ENCODE assay signal across 1 cellular context in the genomic region with DNA sequence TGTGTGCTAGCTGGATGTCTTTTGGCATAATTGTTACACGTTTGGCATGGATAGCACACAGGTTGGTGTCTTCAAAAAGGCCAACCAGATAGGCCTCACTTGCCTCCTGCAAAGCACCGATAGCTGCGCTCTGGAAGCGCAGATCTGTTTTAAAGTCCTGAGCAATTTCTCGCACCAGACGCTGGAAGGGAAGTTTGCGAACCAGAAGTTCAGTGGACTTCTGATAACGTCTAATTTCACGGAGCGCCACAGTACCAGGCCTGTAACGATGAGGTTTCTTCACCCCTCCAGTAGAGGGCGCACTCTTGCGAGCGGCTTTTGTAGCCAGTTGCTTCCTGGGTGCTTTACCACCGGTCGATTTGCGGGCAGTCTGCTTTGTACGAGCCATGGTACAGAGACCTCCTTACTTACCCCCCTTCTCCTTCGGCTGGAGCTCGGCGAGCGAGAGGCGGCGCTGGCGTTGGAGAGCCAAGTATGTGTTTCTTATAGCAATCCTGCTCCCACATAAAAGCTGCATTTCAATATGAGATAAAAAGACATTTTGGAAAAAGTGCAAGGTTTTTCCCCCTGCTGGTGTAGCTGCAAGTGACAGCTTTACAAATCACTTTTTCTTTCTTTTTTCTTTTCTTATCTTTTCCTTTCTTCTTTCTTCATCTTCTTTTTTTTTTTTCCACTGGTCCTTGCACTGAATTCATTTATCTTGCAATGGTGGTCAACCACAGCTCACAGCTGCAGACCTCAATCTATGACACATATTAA.
TF ChIP-seq lines count a peak whose summit lies in the region.

No MANE protein-coding gene starts in this region.

TF ChIP-seq in HepG2, 621 proteins besides CTCF, POLR2A, EP300 and RAD21:
- TF ChIP-seq, protein P1, sequence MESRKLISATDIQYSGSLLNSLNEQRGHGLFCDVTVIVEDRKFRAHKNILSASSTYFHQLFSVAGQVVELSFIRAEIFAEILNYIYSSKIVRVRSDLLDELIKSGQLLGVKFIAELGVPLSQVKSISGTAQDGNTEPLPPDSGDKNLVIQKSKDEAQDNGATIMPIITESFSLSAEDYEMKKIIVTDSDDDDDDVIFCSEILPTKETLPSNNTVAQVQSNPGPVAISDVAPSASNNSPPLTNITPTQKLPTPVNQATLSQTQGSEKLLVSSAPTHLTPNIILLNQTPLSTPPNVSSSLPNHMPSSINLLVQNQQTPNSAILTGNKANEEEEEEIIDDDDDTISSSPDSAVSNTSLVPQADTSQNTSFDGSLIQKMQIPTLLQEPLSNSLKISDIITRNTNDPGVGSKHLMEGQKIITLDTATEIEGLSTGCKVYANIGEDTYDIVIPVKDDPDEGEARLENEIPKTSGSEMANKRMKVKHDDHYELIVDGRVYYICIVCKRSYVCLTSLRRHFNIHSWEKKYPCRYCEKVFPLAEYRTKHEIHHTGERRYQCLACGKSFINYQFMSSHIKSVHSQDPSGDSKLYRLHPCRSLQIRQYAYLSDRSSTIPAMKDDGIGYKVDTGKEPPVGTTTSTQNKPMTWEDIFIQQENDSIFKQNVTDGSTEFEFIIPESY (CRISPR knock-in tag; IDR thresholded peaks at IDR 0.05) = peak; percentile 88
